16 cellular contexts compared by ENCODE assay signal in the genomic region with DNA sequence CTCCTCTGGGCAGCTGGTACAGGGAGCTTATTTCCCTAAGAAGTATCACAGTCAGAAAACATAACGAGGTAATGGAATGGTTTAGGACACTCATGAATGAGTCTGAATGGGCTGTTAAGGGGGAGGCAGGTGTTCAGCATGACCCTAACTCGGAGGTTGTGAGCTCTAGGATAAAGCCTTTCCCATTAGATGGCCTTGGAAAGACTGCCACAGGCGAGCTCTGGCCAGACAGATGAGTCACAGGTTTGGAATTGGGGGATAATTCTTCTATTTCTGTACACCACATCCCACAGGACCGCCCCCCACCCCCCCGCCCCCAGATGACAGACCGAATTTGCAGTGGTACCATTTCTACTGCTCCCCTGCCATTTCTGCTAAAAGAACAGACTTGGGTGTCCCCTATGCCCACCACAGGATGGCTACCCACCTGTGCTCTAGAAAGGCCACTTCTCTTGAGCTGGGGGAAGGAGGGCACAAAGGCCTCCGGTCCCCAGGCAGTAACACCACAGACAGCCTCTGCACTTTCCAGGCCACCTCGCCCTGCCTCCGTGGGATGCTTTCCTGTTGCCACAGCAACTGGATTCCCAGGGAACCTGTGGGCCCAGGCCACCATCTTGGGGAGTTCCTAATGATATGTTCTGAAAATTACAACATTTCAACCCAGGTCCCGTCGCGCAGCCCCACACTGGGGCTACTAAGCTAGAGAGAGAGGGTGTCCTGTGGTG.
DNase-seq lines count a peak whose midpoint lies in the region; ATAC-seq and TF ChIP-seq lines count a peak whose summit lies in the region.
"Had no signal": no experiment of that assay in that cellular context is flagged by ENCODE, and none has a peak within 500 bp of the region (broad histone marks: within the 10 kb centered on the region; RNA-seq: fewer than 3 reads in every experiment).

No MANE protein-coding gene starts in this region.

- no peak overlapping the region for H3K4me3 Mint-ChIP-seq in osteocyte (ENCODE audit: unreplicated experiment)
- H3K4me3 Mint-ChIP-seq in glutamatergic neuron (ENCODE audit: unreplicated experiment), result no peak overlapping the region

- no peak overlapping the region for H3K4me3 ChIP-seq in coronary artery
- H3K4me3 ChIP-seq: ovary, SK-N-MC, spleen had no signal

- H3K27ac Mint-ChIP-seq in osteocyte (ENCODE audit: unreplicated experiment), result no peak overlapping the region
- H3K27ac Mint-ChIP-seq in glutamatergic neuron (ENCODE audit: unreplicated experiment), result no peak overlapping the region

- DNase-seq in ELF-1 (ENCODE audit: low read depth, low spot score), result peak; percentile 59
- DNase-seq in NCI-H526 treated with DMSO at 0.1 percent for 48 hours (lab: John Stamatoyannopoulos, UW), result peak; percentile 63
- peak; percentile 38 for DNase-seq in coronary artery (ENCODE audit: low spot score)
- peak; percentile 82 for DNase-seq in osteocyte (ENCODE audit: extremely low spot score, unreplicated experiment)
- no peak for DNase-seq in activated CD4-positive, alpha-beta T cell treated with anti-CD3 and anti-CD28 coated beads for 1 hour
- no peak for DNase-seq in glutamatergic neuron
- DNase-seq: activated gamma-delta T cell treated with Interleukin-2 at 50 U/mL for 16 hours; DMS53; effector memory CD4-positive, alpha-beta T cell; Karpas-422; midbrain; NCI-H2029 treated with DMSO at 0.1 percent for 48 hours; ovary; spleen had no signal

- ATAC-seq in GM18873 (IDR thresholded peaks at IDR 0.05; ENCODE audit: low FRiP score, unreplicated experiment), result no peak

- TF ChIP-seq CTCF in coronary artery (IDR thresholded peaks at IDR 0.05) (no peak), osteocyte (IDR thresholded peaks at IDR 0.05) (no peak), glutamatergic neuron (IDR thresholded peaks at IDR 0.05; ENCODE audit: partially characterized antibody, unreplicated experiment) (no peak)

- H3K36me3 Mint-ChIP-seq in osteocyte (ENCODE audit: unreplicated experiment) (no peaks in the 10 kb centered on the region), glutamatergic neuron (ENCODE audit: unreplicated experiment) (peaks cover under 1% of the 10 kb centered on the region)

- H3K27me3 Mint-ChIP-seq in osteocyte (ENCODE audit: unreplicated experiment), result peaks cover 12% of the 10 kb centered on the region
- peaks cover 7% of the 10 kb centered on the region for H3K27me3 Mint-ChIP-seq in glutamatergic neuron (ENCODE audit: unreplicated experiment)

- H3K9me3 Mint-ChIP-seq in osteocyte (ENCODE audit: unreplicated experiment) (no peaks in the 10 kb centered on the region), glutamatergic neuron (ENCODE audit: unreplicated experiment) (no peaks in the 10 kb centered on the region)

- no peak overlapping the region for H3K27ac ChIP-seq in coronary artery
- H3K27ac ChIP-seq: ovary, SK-N-MC, spleen had no signal

- no peaks in the 10 kb centered on the region for H3K4me1 Mint-ChIP-seq in osteocyte (ENCODE audit: unreplicated experiment)
- H3K4me1 Mint-ChIP-seq in glutamatergic neuron (ENCODE audit: low read depth, unreplicated experiment), result peaks cover 15% of the 10 kb centered on the region

Comparison
In these comparisons a context has a peak if more than half of its experiments do, and no peak if none do; other contexts are left out.
1. DNase-seq: peak in ELF-1 (single experiment), NCI-H526 treated with DMSO at 0.1 percent for 48 hours (single experiment), coronary artery (single experiment) and osteocyte (single experiment); none in activated CD4-positive, alpha-beta T cell treated with anti-CD3 and anti-CD28 coated beads for 1 hour (single experiment) and glutamatergic neuron (single experiment).